Comparison of ENCODE assay signal across 10 cellular contexts in the genomic region with DNA sequence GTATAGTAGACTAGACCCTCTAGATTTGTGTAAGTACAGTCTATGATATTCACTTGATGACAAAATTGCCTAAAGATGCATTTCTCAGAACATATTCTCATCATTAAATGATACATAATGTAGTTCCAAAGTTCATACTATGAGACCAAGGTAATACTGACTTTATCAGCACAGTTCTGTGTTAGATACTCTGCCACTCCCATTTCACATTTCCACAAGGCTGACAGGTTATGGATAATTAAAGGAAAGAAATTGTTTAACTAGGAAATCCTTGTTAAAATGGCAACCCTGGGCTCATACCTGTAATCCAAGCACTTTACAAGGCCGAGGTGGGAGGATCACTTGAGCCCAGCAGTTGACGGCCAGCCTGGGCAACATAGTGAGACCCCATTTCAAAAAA. TPM values are rescaled to one million over a fixed set of nuclear protein-coding genes. Genes with fewer than 3 reads are reported as not detected.
"Had no signal": no experiment of that assay in that cellular context is flagged by ENCODE, and none has a peak within 500 bp of the region (broad histone marks: within the 10 kb centered on the region; RNA-seq: fewer than 3 reads in every experiment).

No MANE protein-coding gene starts in this region.

- H3K27ac ChIP-seq: HL-60 had no signal

- FAIRE-seq: H1, HepG2 had no signal

- H3K4me1 ChIP-seq: HAP-1 had no signal

- ATAC-seq: GM23338, HCT116, HepG2 had no signal

- DNase-seq: H7, HFFc6, KBM-7 had no signal

- H3K9me3 ChIP-seq: HAP-1 had no signal

- H3K36me3 ChIP-seq: HAP-1 had no signal

- H3K4me3 ChIP-seq: GM23338, HAP-1 had no signal

RNA-seq across cellular contexts. Expression of a gene that starts 33.6 kb away (rescaled TPM):
- total RNA-seq: GM23338, H1, HepG2, HFFc6 had no signal
- polyA plus RNA-seq: GM23338, IgD-negative memory B cell had no signal

RNA-seq across cellular contexts. Expression of a gene that starts 48.0 kb away (rescaled TPM):
- polyA plus RNA-seq: IgD-negative memory B cell had no signal
